ENCODE assay signal across 8 cellular contexts in genomic region chr4:123390846-123391456, GRCh38. TPM values are rescaled to one million over a fixed set of nuclear protein-coding genes. Genes with fewer than 3 reads are reported as not detected.
DNase-seq lines count a peak whose midpoint lies in the region; ATAC-seq, FAIRE-seq and TF ChIP-seq lines count a peak whose summit lies in the region.

No MANE protein-coding gene starts in this region.

- no peak overlapping the region for H3K27ac Mint-ChIP-seq in CD4-positive, alpha-beta T cell
- no peak overlapping the region for H3K27ac Mint-ChIP-seq in HFFc6

- H3K79me2 ChIP-seq in HepG2 (ENCODE audit: insufficient read depth, low read length), result no peaks in the 10 kb centered on the region

- H3K27ac ChIP-seq in CD4-positive, alpha-beta T cell (ENCODE audit: low read depth, low read length), result no peak overlapping the region
- no peak overlapping the region for H3K27ac ChIP-seq in HepG2 (ENCODE audit: extremely low read length, insufficient read depth, low read length)

- in situ Hi-C loops in HepG2 (cut with HindIII; ENCODE audit: extremely low pct_ligation_motif_present, low pct_unique_long_range_greater_than_20kb), result loop anchor here (10.0 to 25.0 kb wide), 3 partner anchors 286 to 871 kb away; no protein-coding TSS in a partner anchor

- H3K27me3 ChIP-seq in CD4-positive, alpha-beta T cell (ENCODE audit: control insufficient read depth, insufficient read depth, low read length), result no peaks in the 10 kb centered on the region
- H3K27me3 ChIP-seq in HepG2 (ENCODE audit: control insufficient read depth in 1 of 2, insufficient read depth in 2 of 2, low read length in 2 of 2), result no peaks in the 10 kb centered on the region

- H2AFZ ChIP-seq in HepG2 (ENCODE audit: low read length), result no peak overlapping the region

- no peak overlapping the region for H3K4me2 ChIP-seq in HepG2 (ENCODE audit: low read depth, low read length)

- H3K9me3 Mint-ChIP-seq in CD4-positive, alpha-beta T cell, result no peaks in the 10 kb centered on the region
- H3K9me3 Mint-ChIP-seq in HFFc6, result no peaks in the 10 kb centered on the region

- no peak for DNase-seq in CD4-positive, alpha-beta T cell
- DNase-seq in HFFc6 (no peak), HepG2 (ENCODE audit: low spot score) (no peak), mesenteric fat pad (ENCODE audit: low spot score) (no peak), amniotic stem cell (lab: John Stamatoyannopoulos, UW) (no peak)
- DNase-seq in stimulated activated CD4-positive, alpha-beta T cell treated with anti-CD3 and anti-CD28 coated beads, Interleukin-2, amount 100 ng/mL, for 48 hours, result no peak

- POLR2A ChIA-PET in CD4-positive, alpha-beta T cell (lab: Charles Lee), result no interaction called here
- POLR2A ChIA-PET in HepG2 (lab: Yijun Ruan, JAX), result no interaction called here

- 39% methylated on average over 3 of the region's 3 CpGs for WGBS in HepG2 (ENCODE audit: low lambda C conversion rate)

- ATAC-seq in CD4-positive, alpha-beta T cell (ENCODE audit: poor library complexity), result no peak
- no peak for ATAC-seq in HepG2
- no peak for ATAC-seq in activated CD4-positive, CD25-positive, alpha-beta regulatory T cell treated with anti-CD3 and anti-CD28 coated beads, Interleukin-2, amount 50 U/mL, for 24 hours

- TF ChIP-seq CTCF in CD4-positive, alpha-beta T cell (IDR thresholded peaks at IDR 0.05), result peak; percentile 73
- TF ChIP-seq CTCF in HFFc6 (IDR thresholded peaks at IDR 0.05), result peak; percentile 83
- peak; percentile 52 for TF ChIP-seq CTCF in HepG2 (CRISPR knock-in tag; IDR thresholded peaks at IDR 0.05)

- no peak overlapping the region for H3K9ac ChIP-seq in HepG2 (ENCODE audit: insufficient read depth, low read depth, low read length)

- no peaks in the 10 kb centered on the region for H4K20me1 ChIP-seq in HepG2 (ENCODE audit: insufficient read depth, low read length)

- H3K4me3 Mint-ChIP-seq in CD4-positive, alpha-beta T cell, result no peak overlapping the region
- no peak overlapping the region for H3K4me3 Mint-ChIP-seq in HFFc6

- peaks cover 7% of the 10 kb centered on the region; the same call in 1 of the 2 replicates for H3K4me1 ChIP-seq in HepG2 (ENCODE audit: insufficient read depth, low read length)

- no peak for TF ChIP-seq EP300 in HepG2 (IDR thresholded peaks at IDR 0.05; ENCODE audit: low read depth in 2 of 2, low read length in 2 of 2)
- no peak for TF ChIP-seq EP300 in HepG2 (CRISPR knock-in tag; IDR thresholded peaks at IDR 0.05; ENCODE audit: borderline replicate concordance)

- H3K27me3 Mint-ChIP-seq in CD4-positive, alpha-beta T cell, result no peaks in the 10 kb centered on the region
- no peaks in the 10 kb centered on the region; the same call in 1 of the 2 replicates for H3K27me3 Mint-ChIP-seq in HFFc6 (ENCODE audit: insufficient read depth)

- H3K36me3 ChIP-seq in HepG2 (replicated peaks in 1 of 2; ENCODE audit: control insufficient read depth in 1 of 2, insufficient read depth in 2 of 2, low read length in 2 of 2), result no peaks in the 10 kb centered on the region

- intact Hi-C loops in CD4-positive, alpha-beta T cell (cut with DNase I, micrococcal nuclease), result loop anchor here (2.0 to 10.0 kb wide), 5 partner anchors 171 to 1324 kb away; partner anchors contain the start of genes ANKRD50 (in 1 of the 2) and BBS12 (in 1 of the 2)
- intact Hi-C loops in HepG2 (cut with micrococcal nuclease; ENCODE audit: unreplicated experiment), result loop anchor here (1.0 kb wide), 1 partner anchor 721 kb away; no protein-coding TSS in a partner anchor

- no peaks in the 10 kb centered on the region for H3K9me3 ChIP-seq in CD4-positive, alpha-beta T cell (ENCODE audit: control insufficient read depth, low read length)
- no peaks in the 10 kb centered on the region for H3K9me3 ChIP-seq in HepG2 (ENCODE audit: low read length)

- BruUV-seq in HepG2 (replicated peaks; lab: Mats Ljungman, UMichigan), result no TSS peak

- FAIRE-seq in TTC549 (lab: Jason Lieb, UNC) (peak; percentile 93), HepG2 (lab: Jason Lieb, UNC) (peak; percentile 12)

- TF ChIP-seq POLR2A in HepG2 (IDR thresholded peaks at IDR 0.05; ENCODE audit: insufficient read depth in 1 of 2, low read depth in 2 of 2, low read length in 2 of 2), result no peak

- CTCF ChIA-PET in CD4-positive, alpha-beta T cell (lab: Charles Lee), result no interaction called here
- CTCF ChIA-PET in HepG2 (lab: Yijun Ruan, JAX; ENCODE audit: low intra/inter-chr PET ratio, low total read pairs), result interaction anchor here (0.6 to 1.7 kb wide), 3 partner anchors 174 to 286 kb away, joined by 3 to 7 read pairs (median 3); no protein-coding TSS in a partner anchor

- TF ChIP-seq RAD21 in HepG2 (CRISPR knock-in tag; IDR thresholded peaks at IDR 0.05), result 0 out of 2 replicates have a peak, but pooled peaks have one; percentile 20

- H3K36me3 Mint-ChIP-seq in CD4-positive, alpha-beta T cell (ENCODE audit: low read depth), result no peaks in the 10 kb centered on the region
- no peaks in the 10 kb centered on the region for H3K36me3 Mint-ChIP-seq in HFFc6 (ENCODE audit: low read depth)

- H3K4me3 ChIP-seq in HepG2 (replicated peaks in 1 of 3; ENCODE audit: insufficient read depth in 1 of 3, low read depth in 2 of 3, low read length in 3 of 3), result no peak overlapping the region

- no peaks in the 10 kb centered on the region for H3K4me1 Mint-ChIP-seq in CD4-positive, alpha-beta T cell (ENCODE audit: low read depth)
- H3K4me1 Mint-ChIP-seq in HFFc6 (ENCODE audit: low read depth), result peaks cover 7% of the 10 kb centered on the region

TF ChIP-seq in HepG2, 621 proteins besides CTCF, POLR2A, EP300 and RAD21 (continues in another document):
- TF ChIP-seq ZNF773 (CRISPR knock-in tag; IDR thresholded peaks at IDR 0.05; ENCODE audit: borderline replicate concordance) (no peak), NFKB2 (CRISPR knock-in tag; IDR thresholded peaks at IDR 0.05; ENCODE audit: borderline replicate concordance) (no peak), ZNF704 (CRISPR knock-in tag; IDR thresholded peaks at IDR 0.05; ENCODE audit: borderline replicate concordance) (no peak), ATF1 (CRISPR knock-in tag; IDR thresholded peaks at IDR 0.05) (peak; percentile 22; the same call in 1 of the 2 replicates), IRF9 (CRISPR knock-in tag; IDR thresholded peaks at IDR 0.05; ENCODE audit: borderline replicate concordance) (no peak), SMC3 (IDR thresholded peaks at IDR 0.05; ENCODE audit: low read length) (peak; percentile 28; the same call in 1 of the 2 replicates)

RNA-seq across cellular contexts. Expression of gene SPRY1, which starts 5.6 kb away (rescaled TPM):
- total RNA-seq in CD4-positive, alpha-beta T cell, result 10 to 100 TPM; 19.6 to 20.3 TPM
- total RNA-seq in HFFc6 (2021; fragmentation: NEBNext Ultra II Directional; extraction: Animal tissue kit (Norgen Biotek cat#: 25700)), result 1 to 10 TPM in 2 of 6 experiments, under 1 TPM in 4; 0.41 to 1.6 (median 0.56) TPM
- total RNA-seq in HepG2 (2016; rRNA removed; fragmentation: Illumina TruSeq; extraction: Trizol), result 22.5 and 24.7 TPM in 2 replicates
- 4.3 and 5.4 TPM in 2 replicates for total RNA-seq in HepG2 (2016; cell fraction: cytosol; rRNA removed; fragmentation: Illumina TruSeq; extraction: Trizol; ENCODE audit: low read depth)
- 21.4 and 23.6 TPM in 2 replicates for total RNA-seq in HepG2 (2016; cell fraction: insoluble cytoplasmic fraction; rRNA removed; fragmentation: Illumina TruSeq; extraction: Trizol)
- total RNA-seq in HepG2 (2016; cell fraction: membrane; rRNA removed; fragmentation: Illumina TruSeq; extraction: Trizol), result 14.5 and 17.5 TPM in 2 replicates
- total RNA-seq in HepG2 (2016; cell fraction: nucleus; rRNA removed; fragmentation: Illumina TruSeq; extraction: Trizol), result 31.3 and 35.8 TPM in 2 replicates
- polyA plus RNA-seq in HepG2 (2011; rRNA removed), result 33.4 and 35.4 TPM in 2 replicates
- 19.4 and 28.2 TPM in 2 replicates for polyA plus RNA-seq in HepG2 (2011; cell fraction: cytosol; rRNA removed)
- polyA plus RNA-seq in HepG2 (2011; cell fraction: nucleus; rRNA removed), result 51.7 and 53.2 TPM in 2 replicates
- polyA plus RNA-seq in HepG2 (2012), result 31.5 and 33.4 TPM in 2 replicates
- 1.8 and 1.9 TPM in 2 replicates for polyA plus RNA-seq in HepG2 (2016; cell fraction: cytosol; fragmentation: Illumina TruSeq; extraction: Trizol; ENCODE audit: low read depth)
- 22.0 and 23.2 TPM in 2 replicates for polyA plus RNA-seq in HepG2 (2016; cell fraction: insoluble cytoplasmic fraction; fragmentation: Illumina TruSeq; extraction: Trizol; ENCODE audit: low read depth)
- 7.4 and 7.5 TPM in 2 replicates for polyA plus RNA-seq in HepG2 (2016; cell fraction: membrane; fragmentation: Illumina TruSeq; extraction: Trizol; ENCODE audit: low read depth)
- polyA plus RNA-seq in HepG2 (2016; cell fraction: nucleus; fragmentation: Illumina TruSeq; extraction: Trizol; ENCODE audit: insufficient read depth, low read depth), result 70.5 and 74.3 TPM in 2 replicates
- 0.26 and 48.0 TPM in 2 replicates for polyA minus RNA-seq in HepG2 (2011; rRNA and poly(A)+ RNA removed; ENCODE audit: low replicate concordance)
- 37.3 and 43.9 TPM in 2 replicates for polyA minus RNA-seq in HepG2 (2011; cell fraction: cytosol; rRNA and poly(A)+ RNA removed)
- polyA minus RNA-seq in HepG2 (2011; cell fraction: nucleus; rRNA and poly(A)+ RNA removed), result 61.7 and 66.8 TPM in 2 replicates
- total RNA-seq in mesenteric fat pad, result 343 TPM
